Comparison of ENCODE assay signal across 21 cellular contexts in the genomic region with DNA sequence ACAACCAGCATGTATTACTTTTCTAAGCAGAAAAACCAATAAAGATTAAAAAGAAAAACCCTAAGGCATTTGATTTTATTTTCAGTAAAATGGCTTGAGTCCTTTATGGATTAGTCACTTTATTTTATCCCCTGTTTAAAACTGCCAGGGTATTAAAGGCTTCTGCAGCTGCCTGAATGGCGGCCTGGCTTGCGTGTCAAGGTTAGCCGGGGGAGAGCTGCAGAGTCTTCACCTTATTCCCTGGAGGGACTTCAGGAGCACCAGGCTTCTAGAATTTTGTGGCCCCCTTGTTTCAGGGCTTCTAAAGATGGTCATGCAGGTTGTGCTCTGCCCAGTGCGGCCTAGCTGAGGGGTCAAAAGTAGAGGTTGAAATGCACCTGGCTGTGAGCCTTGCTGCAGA. TPM values are rescaled to one million over a fixed set of nuclear protein-coding genes. Genes with fewer than 3 reads are reported as not detected.
A peak's percentile ranks its signal among the peaks of the same experiment; 100 is the strongest.
DNase-seq lines count a peak whose midpoint lies in the region; ATAC-seq and TF ChIP-seq lines count a peak whose summit lies in the region.
"Had no signal": no experiment of that assay in that cellular context is flagged by ENCODE, and none has a peak within 500 bp of the region (broad histone marks: within the 10 kb centered on the region; RNA-seq: fewer than 3 reads in every experiment).

No MANE protein-coding gene starts in this region.

- no peak for TF ChIP-seq CTCF in CD4-positive, alpha-beta T cell (IDR thresholded peaks at IDR 0.05)
- TF ChIP-seq CTCF in WERI-Rb-1 (IDR thresholded peaks at IDR 0.05; ENCODE audit: low read depth, low read length): no peak
- no peak for TF ChIP-seq CTCF in psoas muscle (IDR thresholded peaks at IDR 0.05)

- intact Hi-C loops in CD4-positive, alpha-beta T cell (cut with DNase I, micrococcal nuclease): no loop called here
- intact Hi-C loops in psoas muscle (cut with DNase I): loop anchor here in 1 of 2 donors (10.0 kb wide), 1 partner anchor 852 kb away; a partner anchor contains a TSS

- POLR2A ChIA-PET in CD4-positive, alpha-beta T cell (lab: Charles Lee): interaction anchor here (1.6 to 2.1 kb wide), 3 partner anchors 26 to 48 kb away, joined by 5 to 11 read pairs (median 7); no protein-coding TSS in a partner anchor

- ATAC-seq in CD4-positive, alpha-beta T cell (ENCODE audit: poor library complexity): no peak
- ATAC-seq in psoas muscle: peak in 2 of 4 donors; percentile 27 to 46
- ATAC-seq: CD8-positive, alpha-beta T cell; HCT116 had no signal

- H3K36me3 Mint-ChIP-seq in CD4-positive, alpha-beta T cell (ENCODE audit: low read depth): peaks cover 38% of the 10 kb centered on the region

- WGBS in psoas muscle, 3 donors: 43 to 85% (median 51%) methylated on average over 4 of the region's 4 CpGs

- no peaks in the 10 kb centered on the region for H3K9me3 ChIP-seq in CD4-positive, alpha-beta T cell (ENCODE audit: control insufficient read depth, low read length)
- H3K9me3 ChIP-seq in HAP-1 (no peaks in the 10 kb centered on the region), WERI-Rb-1 (ENCODE audit: severe bottlenecking) (no peaks in the 10 kb centered on the region), psoas muscle (no peaks in the 10 kb centered on the region)
- H3K9me3 ChIP-seq: A549, BE2C, MG63, SJSA1 had no signal

- H3K4me1 ChIP-seq in HAP-1: peaks cover 91% of the 10 kb centered on the region
- peaks cover 93% of the 10 kb centered on the region for H3K4me1 ChIP-seq in psoas muscle
- H3K4me1 ChIP-seq: A549, BE2C, SJSA1 had no signal

- H3K4me3 ChIP-seq in HAP-1 (no peak overlapping the region), WERI-Rb-1 (ENCODE audit: low read depth, low read length) (no peak overlapping the region), psoas muscle (no peak overlapping the region)
- H3K4me3 ChIP-seq: A549, MG63, SJSA1 had no signal

- CTCF ChIA-PET in CD4-positive, alpha-beta T cell (lab: Charles Lee): interaction anchor here (1.4 to 4.8 kb wide), 5 partner anchors 11 to 56 kb away, joined by 5 to 15 read pairs (median 7); no protein-coding TSS in a partner anchor

- H3K27me3 ChIP-seq in CD4-positive, alpha-beta T cell (ENCODE audit: control insufficient read depth, insufficient read depth, low read length): no peaks in the 10 kb centered on the region
- no peaks in the 10 kb centered on the region for H3K27me3 ChIP-seq in HAP-1 (ENCODE audit: low read depth)
- no peaks in the 10 kb centered on the region for H3K27me3 ChIP-seq in WERI-Rb-1 (ENCODE audit: insufficient read depth, low read depth, severe bottlenecking)
- H3K27me3 ChIP-seq in psoas muscle (ENCODE audit: insufficient read depth in 3 of 3, low read length in 2 of 3): no peaks in the 10 kb centered on the region
- H3K27me3 ChIP-seq: BE2C, MG63, SJSA1 had no signal

- no peaks in the 10 kb centered on the region for H3K36me3 ChIP-seq in HAP-1 (replicated peaks)
- no peaks in the 10 kb centered on the region for H3K36me3 ChIP-seq in WERI-Rb-1
- H3K36me3 ChIP-seq in psoas muscle (ENCODE audit: insufficient read depth in 1 of 2, low read depth in 1 of 2): no peaks in the 10 kb centered on the region
- H3K36me3 ChIP-seq: BE2C, MG63, SJSA1 had no signal

- in situ Hi-C loops in HAP-1 (cut with MboI; ENCODE audit: low sequenced_read_pairs): no loop called here

- no peak overlapping the region for H3K4me3 Mint-ChIP-seq in CD4-positive, alpha-beta T cell
- H3K4me3 Mint-ChIP-seq: CD8-positive, alpha-beta T cell had no signal

- no peak for DNase-seq in CD4-positive, alpha-beta T cell
- DNase-seq in HAP-1 (ENCODE audit: low spot score in 2 of 2) (peak; percentile 60 to 69), WERI-Rb-1 (peak; percentile 60), psoas muscle (no peak), SHP77 treated with DMSO at 0.1 percent for 48 hours (lab: John Stamatoyannopoulos, UW) (no peak), CD1c-positive myeloid dendritic cell (ENCODE audit: extremely low spot score) (no peak), NCI-H2227 (lab: John Stamatoyannopoulos, UW; ENCODE audit: unreplicated experiment) (no peak)
- DNase-seq: BE2C; Calu3; CD8-positive, alpha-beta T cell; GOT3; MG63; NCI-H1417 treated with DMSO at 0.1 percent for 48 hours; NCI-H187 treated with DMSO at 0.1 percent for 48 hours; NCI-H2107; NCI-H2227 treated with DMSO at 0.1 percent for 48 hours; NCI-H510A treated with DMSO at 0.1 percent for 48 hours; NCI-H774 had no signal

- H3K27me3 Mint-ChIP-seq in CD4-positive, alpha-beta T cell: no peaks in the 10 kb centered on the region

- H3K4me1 Mint-ChIP-seq in CD4-positive, alpha-beta T cell (ENCODE audit: low read depth): peaks cover 99% of the 10 kb centered on the region

- H3K27ac ChIP-seq in CD4-positive, alpha-beta T cell (ENCODE audit: low read depth, low read length): no peak overlapping the region
- H3K27ac ChIP-seq in WERI-Rb-1 (peak overlapping the region; percentile 31), psoas muscle (peak overlapping the region; percentile 20)
- H3K27ac ChIP-seq: A549, SJSA1 had no signal

- peak overlapping the region; percentile 85 for H3K27ac Mint-ChIP-seq in CD4-positive, alpha-beta T cell

- H3K9me3 Mint-ChIP-seq in CD4-positive, alpha-beta T cell: no peaks in the 10 kb centered on the region
- H3K9me3 Mint-ChIP-seq: CD8-positive, alpha-beta T cell had no signal

RNA-seq across cellular contexts. Expression of a gene that starts 58.0 kb away (rescaled TPM):
- 10 to 100 TPM; 20.4 to 23.4 TPM for total RNA-seq in CD4-positive, alpha-beta T cell
- total RNA-seq in psoas muscle: 10 to 100 TPM; 20.0 to 25.9 (median 22.7) TPM
- polyA plus RNA-seq in psoas muscle: 10 to 100 TPM in 1 of 3 donors, 1 to 10 TPM in 2; 5.2 to 12.5 (median 6.6) TPM

Comparison
In these comparisons a context has a peak if more than half of its experiments do, and no peak if none do; other contexts are left out.
1. DNase-seq: peak in HAP-1 (2 of 2) and WERI-Rb-1 (single experiment); none in CD4-positive, alpha-beta T cell (0 of 10), psoas muscle (0 of 2), SHP77 treated with DMSO at 0.1 percent for 48 hours (single experiment), CD1c-positive myeloid dendritic cell (single experiment) and NCI-H2227 (single experiment).